17 cellular contexts compared by ENCODE assay signal in the genomic region with DNA sequence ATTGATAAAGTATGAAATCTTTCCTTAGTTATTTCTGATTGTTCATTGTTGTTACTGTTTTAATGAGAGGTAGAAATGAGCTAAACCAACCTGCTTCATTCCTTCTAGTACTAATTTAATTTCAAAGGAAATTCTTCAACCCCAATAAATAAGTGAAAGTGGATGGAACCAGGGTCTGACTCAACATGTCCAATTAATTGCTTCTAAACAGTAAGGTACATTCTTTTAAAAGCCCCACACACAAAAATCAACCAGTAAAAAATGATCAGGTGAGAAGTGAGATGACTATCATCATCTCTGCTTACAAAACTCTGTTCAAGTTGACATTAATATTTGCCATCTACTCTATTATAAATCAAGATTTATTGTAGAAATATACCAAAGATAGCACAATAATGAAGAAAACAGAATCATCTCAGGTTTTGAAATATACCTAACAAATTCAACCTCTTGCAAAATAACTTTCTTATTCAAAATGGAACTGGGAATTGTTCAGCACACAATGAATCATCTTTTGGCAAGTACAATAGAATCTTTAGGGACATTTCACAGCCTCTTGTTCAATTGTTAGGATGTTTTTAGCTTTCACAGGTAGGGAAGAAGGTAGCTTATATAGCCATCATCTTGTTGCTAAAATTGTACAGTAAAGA.
DNase-seq lines count a peak whose midpoint lies in the region; ATAC-seq and TF ChIP-seq lines count a peak whose summit lies in the region.
"Had no signal": no experiment of that assay in that cellular context is flagged by ENCODE, and none has a peak within 500 bp of the region (broad histone marks: within the 10 kb centered on the region; RNA-seq: fewer than 3 reads in every experiment).

No MANE protein-coding gene starts in this region.

- H3K27ac Mint-ChIP-seq in WTC11, result peak overlapping the region; percentile 41; the same call in 1 of the 2 replicates
- H3K27ac Mint-ChIP-seq in activated naive CD8-positive, alpha-beta T cell treated with anti-CD3 and anti-CD28 coated beads, Interleukin-2, amount 50 U/mL, for 24 hours, result no peak overlapping the region
- H3K27ac Mint-ChIP-seq: stimulated activated effector memory CD8-positive, alpha-beta T cell treated with anti-CD3 and anti-CD28 coated beads, Interleukin-12 subunit alpha, Interleukin-12 subunit beta, amount 100 ng/mL, for 72 hours had no signal

- no peaks in the 10 kb centered on the region for H3K36me3 Mint-ChIP-seq in WTC11
- no peaks in the 10 kb centered on the region for H3K36me3 Mint-ChIP-seq in activated naive CD8-positive, alpha-beta T cell treated with anti-CD3 and anti-CD28 coated beads, Interleukin-2, amount 50 U/mL, for 24 hours (ENCODE audit: low read depth)
- H3K36me3 Mint-ChIP-seq: CD14-positive monocyte; stimulated activated effector memory CD8-positive, alpha-beta T cell treated with anti-CD3 and anti-CD28 coated beads, Interleukin-12 subunit alpha, Interleukin-12 subunit beta, amount 100 ng/mL, for 72 hours had no signal

- POLR2A ChIA-PET in WTC11 (lab: Charles Lee), result no interaction called here

- ATAC-seq in WTC11 (no peak), gastrocnemius medialis (peak in 1 of 2 donors; percentile 32)
- no peak for ATAC-seq in activated naive CD8-positive, alpha-beta T cell treated with anti-CD3 and anti-CD28 coated beads, Interleukin-2, amount 50 U/mL, for 24 hours
- ATAC-seq: heart right ventricle; stimulated activated effector memory CD8-positive, alpha-beta T cell treated with anti-CD3 and anti-CD28 coated beads, Interleukin-12 subunit alpha, Interleukin-12 subunit beta, amount 100 ng/mL, for 72 hours had no signal

- H3K4me3 Mint-ChIP-seq in WTC11, result no peak overlapping the region
- H3K4me3 Mint-ChIP-seq in activated naive CD8-positive, alpha-beta T cell treated with anti-CD3 and anti-CD28 coated beads, Interleukin-2, amount 50 U/mL, for 24 hours, result no peak overlapping the region
- H3K4me3 Mint-ChIP-seq: CD14-positive monocyte; stimulated activated effector memory CD8-positive, alpha-beta T cell treated with anti-CD3 and anti-CD28 coated beads, Interleukin-12 subunit alpha, Interleukin-12 subunit beta, amount 100 ng/mL, for 72 hours had no signal

- CTCF ChIA-PET in WTC11 (lab: Charles Lee), result interaction anchor here (0.7 to 3.2 kb wide), 6 partner anchors 57 to 862 kb away, joined by 3 to 29 read pairs (median 4); no protein-coding TSS in a partner anchor

- H3K27ac ChIP-seq in gastrocnemius medialis (peak overlapping the region; percentile 43 to 76 (median 50)), SJCRH30 (no peak overlapping the region)

- H3K9me3 ChIP-seq in gastrocnemius medialis, result no peaks in the 10 kb centered on the region
- no peaks in the 10 kb centered on the region for H3K9me3 ChIP-seq in MG63
- H3K9me3 ChIP-seq in SJCRH30 (replicated peaks), result no peaks in the 10 kb centered on the region
- H3K9me3 ChIP-seq: heart right ventricle had no signal

- intact Hi-C loops in gastrocnemius medialis (cut with DNase I; ENCODE audit: low total_unique reads), result loop anchor here (10.0 kb wide), 1 partner anchor 919 kb away; no protein-coding TSS in a partner anchor

- H3K36me3 ChIP-seq in gastrocnemius medialis (no peaks in the 10 kb centered on the region), MG63 (no peaks in the 10 kb centered on the region), SJCRH30 (no peaks in the 10 kb centered on the region; the same call in 1 of the 2 replicates)
- H3K36me3 ChIP-seq: heart right ventricle had no signal

- no peaks in the 10 kb centered on the region for H3K27me3 ChIP-seq in gastrocnemius medialis
- no peaks in the 10 kb centered on the region for H3K27me3 ChIP-seq in MG63
- H3K27me3 ChIP-seq in SJCRH30, result no peaks in the 10 kb centered on the region
- H3K27me3 ChIP-seq: heart right ventricle had no signal

- H3K4me1 Mint-ChIP-seq in WTC11, result peaks cover 38% of the 10 kb centered on the region
- peaks cover 6% of the 10 kb centered on the region for H3K4me1 Mint-ChIP-seq in activated naive CD8-positive, alpha-beta T cell treated with anti-CD3 and anti-CD28 coated beads, Interleukin-2, amount 50 U/mL, for 24 hours
- H3K4me1 Mint-ChIP-seq: stimulated activated effector memory CD8-positive, alpha-beta T cell treated with anti-CD3 and anti-CD28 coated beads, Interleukin-12 subunit alpha, Interleukin-12 subunit beta, amount 100 ng/mL, for 72 hours had no signal

- DNase-seq in G401 (ENCODE audit: low spot score) (peak; percentile 28), WTC11 (ENCODE audit: low spot score) (no peak), fibroblast of mammary gland (ENCODE audit: low read depth) (peak; percentile 81), gastrocnemius medialis (no peak), UCSD-AML1 (lab: John Stamatoyannopoulos, UW; ENCODE audit: unreplicated experiment) (no peak), MG63 (no peak), SJCRH30 (no peak)
- no peak for DNase-seq in activated naive CD8-positive, alpha-beta T cell treated with anti-CD3 and anti-CD28 coated beads, Interleukin-2, amount 50 U/mL, for 24 hours
- DNase-seq: activated CD8-positive, alpha-beta memory T cell treated with anti-CD3 and anti-CD28 coated beads for 24 hours; activated naive CD4-positive, alpha-beta T cell treated with anti-CD3 and anti-CD28 coated beads, Interleukin-2, amount 50 U/mL, for 16 hours; cortex of kidney; heart right ventricle; NCI-H1436; NCI-H510A treated with DMSO at 0.1 percent for 48 hours; T1000 had no signal

- H3K4me1 ChIP-seq in gastrocnemius medialis, result peaks cover 14 to 25% of the 10 kb centered on the region in 2 donors
- peaks cover 14% of the 10 kb centered on the region for H3K4me1 ChIP-seq in SJCRH30

- no peak for TF ChIP-seq POLR2A in gastrocnemius medialis (IDR thresholded peaks at IDR 0.05)

- TF ChIP-seq CTCF in WTC11 (IDR thresholded peaks at IDR 0.05) (no peak), fibroblast of mammary gland (conservative IDR thresholded peaks at IDR 0.05; ENCODE audit: control insufficient read depth, insufficient read depth, low read depth, low read length) (no peak), gastrocnemius medialis (IDR thresholded peaks at IDR 0.05 in 4 of 5, conservative IDR thresholded peaks at IDR 0.05 in 1 of 5) (no peak)

- H3K4me3 ChIP-seq in fibroblast of mammary gland (ENCODE audit: control insufficient read depth, low read depth, low read length) (no peak overlapping the region), gastrocnemius medialis (no peak overlapping the region), MG63 (no peak overlapping the region), SJCRH30 (no peak overlapping the region)
- H3K4me3 ChIP-seq: heart right ventricle had no signal

- in situ Hi-C loops in G401 (cut with HindIII; ENCODE audit: low sequenced_read_pairs), result no loop called here
- in situ Hi-C loops in gastrocnemius medialis (cut with MboI; ENCODE audit: low sequenced_read_pairs in 4 of 4), result loop anchor here (5.0 to 25.0 kb wide), 5 partner anchors 56 to 739 kb away; a partner anchor contains a TSS

- H3K27me3 Mint-ChIP-seq in WTC11 (ENCODE audit: low read depth), result no peaks in the 10 kb centered on the region
- no peaks in the 10 kb centered on the region for H3K27me3 Mint-ChIP-seq in activated naive CD8-positive, alpha-beta T cell treated with anti-CD3 and anti-CD28 coated beads, Interleukin-2, amount 50 U/mL, for 24 hours

- H3K9me3 Mint-ChIP-seq in WTC11, result no peaks in the 10 kb centered on the region; the same call in 1 of the 2 replicates
- no peaks in the 10 kb centered on the region for H3K9me3 Mint-ChIP-seq in activated naive CD8-positive, alpha-beta T cell treated with anti-CD3 and anti-CD28 coated beads, Interleukin-2, amount 50 U/mL, for 24 hours
- H3K9me3 Mint-ChIP-seq: CD14-positive monocyte; stimulated activated effector memory CD8-positive, alpha-beta T cell treated with anti-CD3 and anti-CD28 coated beads, Interleukin-12 subunit alpha, Interleukin-12 subunit beta, amount 100 ng/mL, for 72 hours had no signal

TF ChIP-seq in WTC11, 78 proteins besides CTCF, POLR2A, EP300 and RAD21 (continues in another document):
- TF ChIP-seq MYBL2 (CRISPR knock-in tag; IDR thresholded peaks at IDR 0.05) (no peak), NR1H2 (CRISPR knock-in tag; IDR thresholded peaks at IDR 0.05) (no peak), SMAD3 (CRISPR knock-in tag; IDR thresholded peaks at IDR 0.05; ENCODE audit: borderline replicate concordance) (no peak), ZNF671 (CRISPR knock-in tag; IDR thresholded peaks at IDR 0.05) (no peak), ATF1 (CRISPR knock-in tag; IDR thresholded peaks at IDR 0.05) (no peak)
- TF ChIP-seq, protein P1, sequence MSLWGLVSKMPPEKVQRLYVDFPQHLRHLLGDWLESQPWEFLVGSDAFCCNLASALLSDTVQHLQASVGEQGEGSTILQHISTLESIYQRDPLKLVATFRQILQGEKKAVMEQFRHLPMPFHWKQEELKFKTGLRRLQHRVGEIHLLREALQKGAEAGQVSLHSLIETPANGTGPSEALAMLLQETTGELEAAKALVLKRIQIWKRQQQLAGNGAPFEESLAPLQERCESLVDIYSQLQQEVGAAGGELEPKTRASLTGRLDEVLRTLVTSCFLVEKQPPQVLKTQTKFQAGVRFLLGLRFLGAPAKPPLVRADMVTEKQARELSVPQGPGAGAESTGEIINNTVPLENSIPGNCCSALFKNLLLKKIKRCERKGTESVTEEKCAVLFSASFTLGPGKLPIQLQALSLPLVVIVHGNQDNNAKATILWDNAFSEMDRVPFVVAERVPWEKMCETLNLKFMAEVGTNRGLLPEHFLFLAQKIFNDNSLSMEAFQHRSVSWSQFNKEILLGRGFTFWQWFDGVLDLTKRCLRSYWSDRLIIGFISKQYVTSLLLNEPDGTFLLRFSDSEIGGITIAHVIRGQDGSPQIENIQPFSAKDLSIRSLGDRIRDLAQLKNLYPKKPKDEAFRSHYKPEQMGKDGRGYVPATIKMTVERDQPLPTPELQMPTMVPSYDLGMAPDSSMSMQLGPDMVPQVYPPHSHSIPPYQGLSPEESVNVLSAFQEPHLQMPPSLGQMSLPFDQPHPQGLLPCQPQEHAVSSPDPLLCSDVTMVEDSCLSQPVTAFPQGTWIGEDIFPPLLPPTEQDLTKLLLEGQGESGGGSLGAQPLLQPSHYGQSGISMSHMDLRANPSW (CRISPR knock-in tag; conservative IDR thresholded peaks at IDR 0.05; ENCODE audit: low read depth), result no peak
- TF ChIP-seq, protein P2, sequence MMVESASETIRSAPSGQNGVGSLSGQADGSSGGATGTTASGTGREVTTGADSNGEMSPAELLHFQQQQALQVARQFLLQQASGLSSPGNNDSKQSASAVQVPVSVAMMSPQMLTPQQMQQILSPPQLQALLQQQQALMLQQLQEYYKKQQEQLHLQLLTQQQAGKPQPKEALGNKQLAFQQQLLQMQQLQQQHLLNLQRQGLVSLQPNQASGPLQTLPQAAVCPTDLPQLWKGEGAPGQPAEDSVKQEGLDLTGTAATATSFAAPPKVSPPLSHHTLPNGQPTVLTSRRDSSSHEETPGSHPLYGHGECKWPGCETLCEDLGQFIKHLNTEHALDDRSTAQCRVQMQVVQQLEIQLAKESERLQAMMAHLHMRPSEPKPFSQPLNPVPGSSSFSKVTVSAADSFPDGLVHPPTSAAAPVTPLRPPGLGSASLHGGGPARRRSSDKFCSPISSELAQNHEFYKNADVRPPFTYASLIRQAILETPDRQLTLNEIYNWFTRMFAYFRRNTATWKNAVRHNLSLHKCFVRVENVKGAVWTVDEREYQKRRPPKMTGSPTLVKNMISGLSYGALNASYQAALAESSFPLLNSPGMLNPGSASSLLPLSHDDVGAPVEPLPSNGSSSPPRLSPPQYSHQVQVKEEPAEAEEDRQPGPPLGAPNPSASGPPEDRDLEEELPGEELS (CRISPR knock-in tag; IDR thresholded peaks at IDR 0.05), result no peak

Comparison
In these comparisons a context has a peak if more than half of its experiments do, and no peak if none do; other contexts are left out.
1. DNase-seq: peak in G401 (single experiment) and fibroblast of mammary gland (single experiment); none in WTC11 (single experiment), gastrocnemius medialis (0 of 2), activated naive CD8-positive, alpha-beta T cell treated with anti-CD3 and anti-CD28 coated beads, Interleukin-2, amount 50 U/mL, for 24 hours (single experiment), UCSD-AML1 (single experiment), MG63 (single experiment) and SJCRH30 (0 of 2).